8 cellular contexts compared by ENCODE assay signal in the genomic region with DNA sequence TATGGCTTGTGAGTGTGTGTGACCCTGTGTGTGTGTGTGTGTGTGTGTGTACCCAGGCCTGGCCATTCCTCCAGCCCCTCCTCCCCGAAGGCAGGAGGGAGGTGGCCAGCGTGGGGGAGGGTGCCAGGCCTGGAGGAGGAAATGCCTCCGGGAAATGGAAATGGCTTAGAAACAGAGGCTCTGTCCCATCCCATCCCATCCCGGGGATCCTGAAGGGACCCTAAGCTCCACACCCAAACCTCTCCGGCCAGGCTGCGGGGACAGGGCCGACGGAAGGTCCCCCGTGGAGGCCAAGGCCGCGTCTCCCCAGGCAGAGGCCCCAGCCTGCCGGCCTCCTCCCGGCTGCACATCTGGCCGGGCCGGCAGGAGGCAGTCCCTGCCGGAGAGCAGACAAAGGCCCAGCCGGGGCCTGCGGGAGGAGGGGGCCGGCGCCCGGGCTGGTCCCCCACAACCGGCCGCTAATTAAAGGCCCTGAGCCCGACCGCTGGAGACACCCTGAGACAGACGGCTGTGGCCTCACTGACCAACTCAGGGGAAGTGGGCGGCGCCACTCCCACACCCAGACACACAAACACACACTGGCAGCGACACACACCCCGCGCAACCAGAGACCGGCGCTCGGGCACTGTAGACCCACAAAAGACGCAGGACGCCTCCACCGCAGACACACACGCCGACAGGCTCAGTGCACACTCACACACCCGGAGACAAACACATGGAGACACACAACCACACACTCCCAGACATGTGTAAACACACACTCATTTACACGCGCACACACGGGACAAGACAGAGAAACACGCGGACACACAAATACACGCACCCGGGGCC. TPM values are rescaled to one million over a fixed set of nuclear protein-coding genes. Genes with fewer than 3 reads are reported as not detected.
A peak's percentile ranks its signal among the peaks of the same experiment; 100 is the strongest.
DNase-seq lines count a peak whose midpoint lies in the region; TF ChIP-seq lines count a peak whose summit lies in the region.

No MANE protein-coding gene starts in this region.

- peak overlapping the region; percentile 75 to 95 for H3K4me3 Mint-ChIP-seq in CD14-positive monocyte

- TF ChIP-seq POLR2A in spleen (IDR thresholded peaks at IDR 0.05): no peak

- peaks cover 22% of the 10 kb centered on the region for H3K4me1 Mint-ChIP-seq in CD14-positive monocyte

- in situ Hi-C loops in brain microvascular endothelial cell (cut with HindIII; ENCODE audit: low pct_ligation_motif_present, low sequenced_read_pairs): no loop called here

- H3K4me3 ChIP-seq in brain microvascular endothelial cell (ENCODE audit: low read depth, low read length): peak overlapping the region; percentile 84
- H3K4me3 ChIP-seq in spleen: peak overlapping the region; percentile 34 to 78 (median 45)

- peaks cover 24 to 60% (median 38%) of the 10 kb centered on the region in 3 donors for H3K27me3 Mint-ChIP-seq in CD14-positive monocyte (ENCODE audit: low read depth in 3 of 3)

- intact Hi-C loops in CD14-positive monocyte (cut with micrococcal nuclease) (loop anchor here in 1 of 2 donors (10.0 kb wide), 1 partner anchor 85 kb away; a partner anchor contains a TSS), spleen (cut with DNase I; ENCODE audit: low total_unique reads) (no loop called here)

- peaks cover 0 to 14% (median 9%) of the 10 kb centered on the region in 8 donors for H3K9me3 ChIP-seq in spleen

- peak overlapping the region in 3 of 7 donors; percentile 2 to 57 (median 52) for H3K27ac Mint-ChIP-seq in CD14-positive monocyte

- DNase-seq in CD14-positive monocyte (ENCODE audit: low spot score) (no peak), M059J (ENCODE audit: low read depth) (peak; percentile 46), brain microvascular endothelial cell (peak; percentile 81), iris pigment epithelial cell (ENCODE audit: low read depth) (peak; percentile 72), spleen (no peak), HCEC 1CT (no peak), GM19238 (ENCODE audit: insufficient read length, low spot score) (no peak), NCI-H526 (lab: John Stamatoyannopoulos, UW) (no peak)

- H3K36me3 ChIP-seq in brain microvascular endothelial cell (replicated peaks) (peaks cover 8% of the 10 kb centered on the region), spleen (peaks cover 0 to 9% (median 3%) of the 10 kb centered on the region in 6 donors)

- peaks cover 5 to 18% (median 10%) of the 10 kb centered on the region in 7 donors for H3K9me3 Mint-ChIP-seq in CD14-positive monocyte

- H3K27ac ChIP-seq in brain microvascular endothelial cell (peak overlapping the region; percentile 77), spleen (peak overlapping the region in 7 of 8 donors; percentile 41 to 83 (median 76))

- H3K36me3 Mint-ChIP-seq in CD14-positive monocyte: peaks cover 0 to 9% of the 10 kb centered on the region in 2 donors

- H3K27me3 ChIP-seq in brain microvascular endothelial cell (replicated peaks) (no peaks in the 10 kb centered on the region), spleen (replicated peaks in 1 of 7) (peaks cover 0 to 26% (median 10%) of the 10 kb centered on the region in 7 donors)

- no peak for TF ChIP-seq CTCF in CD14-positive monocyte (IDR thresholded peaks at IDR 0.05)
- peak; percentile 42 for TF ChIP-seq CTCF in brain microvascular endothelial cell (IDR thresholded peaks at IDR 0.05; ENCODE audit: low read depth, low read length, missing control alignments)
- peak in 5 of 11 experiments; percentile 8 to 30 (median 25) for TF ChIP-seq CTCF in spleen (IDR thresholded peaks at IDR 0.05 in 8 of 11, conservative IDR thresholded peaks at IDR 0.05 in 3 of 11)

- WGBS in spleen, 5 donors: 4 to 9% (median 4%) methylated on average over 9 to 47 of the region's 47 CpGs

- peaks cover 0 to 38% (median 20%) of the 10 kb centered on the region in 6 donors for H3K4me1 ChIP-seq in spleen

RNA-seq across cellular contexts. Expression of a gene that starts 1.1 kb away (rescaled TPM):
- polyA plus RNA-seq in CD14-positive monocyte (not detected), spleen (10 to 100 TPM in 2 of 3 donors, 1 to 10 TPM in 1; 7.8 to 22.4 (median 10.5) TPM)
- total RNA-seq in M059J (2014; rRNA removed; shearing (Covaris generic)): 3.4 and 5.4 TPM in 2 replicates
- 10 to 100 TPM in 6 of 7 donors, 1 to 10 TPM in 1; 9.2 to 33.8 (median 20.2) TPM for total RNA-seq in spleen

RNA-seq across cellular contexts. Expression of a gene that starts 21.0 kb away (rescaled TPM):
- polyA plus RNA-seq in CD14-positive monocyte (not detected), spleen (not detected)
- total RNA-seq in M059J (2014; rRNA removed; shearing (Covaris generic)): not detected in 2 replicates
- not detected for total RNA-seq in spleen

RNA-seq across cellular contexts. Expression of a gene that starts 32.2 kb away (rescaled TPM):
- polyA plus RNA-seq in CD14-positive monocyte (100 to 1,000 TPM; 121 to 197 TPM), spleen (10 to 100 TPM; 22.1 to 88.8 (median 55.0) TPM)
- 0.15 and 0.25 TPM in 2 replicates for total RNA-seq in M059J (2014; rRNA removed; shearing (Covaris generic))
- total RNA-seq in spleen: 100 to 1,000 TPM; 167 to 423 (median 234) TPM

Comparison
In these comparisons a context has a peak if more than half of its experiments do, and no peak if none do; other contexts are left out.
1. DNase-seq: peak in M059J (single experiment), brain microvascular endothelial cell (single experiment) and iris pigment epithelial cell (single experiment); none in CD14-positive monocyte (single experiment), spleen (single experiment), HCEC 1CT (single experiment), GM19238 (single experiment) and NCI-H526 (0 of 2).
2. RNA of a gene that starts 32.2 kb away (total RNA-seq): 167 to 423 TPM in spleen; 0.15 to 0.25 TPM in M059J; every median in the first group is over 100 times any median in the second.